Comparison of ENCODE assay signal across 13 cellular contexts in the genomic region with DNA sequence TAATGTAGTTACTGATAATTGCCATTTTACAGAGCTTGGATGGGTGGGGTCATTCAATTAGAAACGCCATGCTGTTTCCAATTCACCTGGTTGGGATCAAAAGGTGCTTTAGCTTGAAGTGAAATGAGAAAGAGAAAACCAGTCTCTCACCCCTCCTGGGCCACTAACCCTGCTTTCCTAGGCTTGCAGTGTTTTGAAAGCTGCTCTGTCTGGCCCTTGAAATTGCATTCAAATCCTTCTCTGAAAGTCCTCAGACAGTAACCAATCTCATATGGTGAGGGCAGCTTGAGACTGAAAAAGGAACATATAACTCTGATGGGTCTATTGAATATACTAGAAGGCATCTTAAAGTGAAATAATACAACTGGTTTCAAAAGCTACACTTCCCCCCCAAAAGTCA.
A peak's percentile ranks its signal among the peaks of the same experiment; 100 is the strongest.
DNase-seq lines count a peak whose midpoint lies in the region; ATAC-seq and TF ChIP-seq lines count a peak whose summit lies in the region.
"Had no signal": no experiment of that assay in that cellular context is flagged by ENCODE, and none has a peak within 500 bp of the region (broad histone marks: within the 10 kb centered on the region; RNA-seq: fewer than 3 reads in every experiment).

No MANE protein-coding gene starts in this region.

- no peak overlapping the region for H3K4me3 ChIP-seq in GM12865 (ENCODE audit: low read depth, low read length)
- H3K4me3 ChIP-seq: stomach had no signal

- DNase-seq in GM12865 (ENCODE audit: low read depth) (peak; percentile 60), SIG-M5 (lab: John Stamatoyannopoulos, UW) (no peak), cortex of kidney (lab: John Stamatoyannopoulos, UW) (no peak), NCI-H1930 (lab: John Stamatoyannopoulos, UW) (no peak)
- DNase-seq in activated naive CD8-positive, alpha-beta T cell treated with anti-CD3 and anti-CD28 coated beads for 36 hours = no peak
- DNase-seq: NCI-H1436; stimulated activated CD4-positive, alpha-beta T cell treated with anti-CD3 and anti-CD28 coated beads, Interleukin-1b, Interleukin-23, amount 100 ng/mL, for 48 hours; stomach; T-helper 17 cell had no signal

- H3K27ac ChIP-seq in VCaP = peak overlapping the region; percentile 55
- H3K27ac ChIP-seq: parathyroid adenoma, stomach had no signal

- no peaks in the 10 kb centered on the region for H3K4me1 Mint-ChIP-seq in activated naive CD8-positive, alpha-beta T cell treated with anti-CD3 and anti-CD28 coated beads for 36 hours
- H3K4me1 Mint-ChIP-seq: T-helper 17 cell had no signal

- no peak for TF ChIP-seq CTCF in GM12865 (IDR thresholded peaks at IDR 0.05; ENCODE audit: insufficient read depth, low read depth, low read length, missing control alignments)
- TF ChIP-seq CTCF in VCaP (conservative IDR thresholded peaks at IDR 0.05) = no peak

- H3K9me3 Mint-ChIP-seq in activated naive CD8-positive, alpha-beta T cell treated with anti-CD3 and anti-CD28 coated beads for 36 hours = peaks cover 3% of the 10 kb centered on the region

- no peak overlapping the region for H3K4me3 Mint-ChIP-seq in activated naive CD8-positive, alpha-beta T cell treated with anti-CD3 and anti-CD28 coated beads for 36 hours
- H3K4me3 Mint-ChIP-seq: T-helper 17 cell had no signal

- ATAC-seq in GM19467 (IDR thresholded peaks at IDR 0.05; ENCODE audit: unreplicated experiment) = peak; percentile 49
- ATAC-seq in HG02938 (IDR thresholded peaks at IDR 0.05; ENCODE audit: unreplicated experiment) = peak; percentile 40
- ATAC-seq: T-helper 17 cell had no signal

- H3K27ac Mint-ChIP-seq in activated naive CD8-positive, alpha-beta T cell treated with anti-CD3 and anti-CD28 coated beads for 36 hours = no peak overlapping the region
- H3K27ac Mint-ChIP-seq: T-helper 17 cell had no signal

- H3K36me3 Mint-ChIP-seq in activated naive CD8-positive, alpha-beta T cell treated with anti-CD3 and anti-CD28 coated beads for 36 hours = no peaks in the 10 kb centered on the region

- H3K27me3 Mint-ChIP-seq in activated naive CD8-positive, alpha-beta T cell treated with anti-CD3 and anti-CD28 coated beads for 36 hours = peaks cover 20% of the 10 kb centered on the region
